In the genomic region with DNA sequence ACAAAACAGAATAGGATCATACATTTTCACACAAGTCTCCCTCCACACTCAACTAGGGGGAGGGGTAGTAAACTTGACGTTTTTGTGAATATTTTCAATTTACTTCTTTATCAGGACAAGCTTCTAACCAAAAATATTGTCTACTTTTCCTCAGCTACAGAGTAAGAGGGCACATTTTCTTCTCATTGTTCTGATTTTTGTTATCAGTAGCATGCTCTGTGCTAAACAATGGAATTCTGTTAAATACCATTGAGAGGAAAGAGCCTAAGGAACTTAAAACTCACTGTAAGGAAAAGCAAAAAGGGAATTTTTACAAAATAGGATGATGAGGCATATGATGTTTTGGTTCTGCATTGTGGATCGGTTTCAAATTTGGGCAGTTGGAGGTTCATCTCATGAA, we compare ENCODE assay signal across 27 cellular contexts.
"Had no signal": no experiment of that assay in that cellular context is flagged by ENCODE, and none has a peak within 500 bp of the region (broad histone marks: within the 10 kb centered on the region; RNA-seq: fewer than 3 reads in every experiment).

No MANE protein-coding gene starts in this region.

- H3K4me3 ChIP-seq: coronary artery, esophagus muscularis mucosa, hepatocyte, lower lobe of right lung, spleen, upper lobe of left lung had no signal

- H3K27ac ChIP-seq: coronary artery, esophagus muscularis mucosa, foreskin keratinocyte, hepatocyte, lower lobe of right lung, spleen, upper lobe of left lung had no signal

- H3K4me1 ChIP-seq: esophagus muscularis mucosa, foreskin keratinocyte, lower lobe of right lung, spleen, upper lobe of left lung had no signal

- H2AFZ ChIP-seq: hepatocyte had no signal

- DNase-seq: activated B cell treated with CpG ODN at 0.5 μM for 24 hours; activated CD4-positive, alpha-beta T cell treated with anti-CD3 and anti-CD28 coated beads for 36 hours; activated CD4-positive, alpha-beta T cell treated with anti-CD3 and anti-CD28 coated beads, Interleukin-2, amount 50 U/mL, for 4 hours; activated CD8-positive, alpha-beta memory T cell treated with anti-CD3 and anti-CD28 coated beads for 24 hours; activated CD8-positive, alpha-beta memory T cell treated with anti-CD3 and anti-CD28 coated beads, Interleukin-2, amount 50 U/mL, for 4 hours; activated naive CD4-positive, alpha-beta T cell; activated naive CD8-positive, alpha-beta T cell treated with anti-CD3 and anti-CD28 coated beads for 36 hours; activated T-cell treated with anti-CD3 and anti-CD28 coated beads, Interleukin-2, amount 50 U/mL, for 24 hours; effector CD8-positive, alpha-beta T cell; foreskin keratinocyte; glutamatergic neuron; immature natural killer cell; lower lobe of right lung; naive thymus-derived CD4-positive, alpha-beta T cell; occipital lobe; spleen; stimulated activated CD4-positive, alpha-beta T cell treated with anti-CD3 and anti-CD28 coated beads, Interleukin-4, amount 100 ng/mL, for 1 hour; stimulated activated naive CD4-positive, alpha-beta T cell; SW 1271; T-helper 17 cell; upper lobe of left lung had no signal

- ATAC-seq: activated CD4-positive, alpha-beta T cell treated with anti-CD3 and anti-CD28 coated beads for 36 hours; activated T-helper 17 cell treated with anti-CD3 and anti-CD28 coated beads, Interleukin-2, amount 50 U/mL, for 72 hours; foreskin keratinocyte; left lobe of liver; lower lobe of right lung; naive thymus-derived CD4-positive, alpha-beta T cell; T-helper 17 cell had no signal

- H3K27me3 ChIP-seq: esophagus muscularis mucosa, foreskin keratinocyte, hepatocyte, spleen, upper lobe of left lung had no signal

- H3K4me2 ChIP-seq: hepatocyte had no signal

- FAIRE-seq: bronchial epithelial cell had no signal

- H3K79me2 ChIP-seq: hepatocyte had no signal

- H3K36me3 ChIP-seq: esophagus muscularis mucosa, lower lobe of right lung, upper lobe of left lung had no signal
